Comparison of ENCODE assay signal across 1 cellular context in genomic region chr1:112674440-112674985, GRCh38.
TF ChIP-seq lines count a peak whose summit lies in the region.

MOV10 (plus strand) TSS chr1:112674659; CDS start chr1:112674913, 254 bp downstream.

TF ChIP-seq in GM12878, 131 proteins besides CTCF, POLR2A, EP300 and RAD21 (continued from another document and continues in another):
- TF ChIP-seq PBX3 (IDR thresholded peaks at IDR 0.05; ENCODE audit: insufficient replicate concordance, low read depth, low read length) = no peak
- no peak for TF ChIP-seq TARDBP (IDR thresholded peaks at IDR 0.05; ENCODE audit: borderline replicate concordance)
- no peak for TF ChIP-seq ZBTB40 (IDR thresholded peaks at IDR 0.05; ENCODE audit: borderline replicate concordance)
- no peak for TF ChIP-seq FOS (IDR thresholded peaks at IDR 0.05; ENCODE audit: borderline replicate concordance, extremely low read depth, insufficient read length)
- TF ChIP-seq PRDM15 (CRISPR knock-in tag; IDR thresholded peaks at IDR 0.05) = no peak
- TF ChIP-seq MTA2 (IDR thresholded peaks at IDR 0.05; ENCODE audit: low read depth) = peak; percentile 65; the same call in 1 of the 2 replicates
- TF ChIP-seq POLR2AphosphoS5 (IDR thresholded peaks at IDR 0.05; ENCODE audit: low read length) = peak; percentile 72; the same call in 1 of the 2 replicates
- no peak for TF ChIP-seq ZBTB4 (CRISPR knock-in tag; IDR thresholded peaks at IDR 0.05)
- no peak for TF ChIP-seq SP1 (IDR thresholded peaks at IDR 0.05; ENCODE audit: low read depth, low read length)
- no peak for TF ChIP-seq SREBF1 (IDR thresholded peaks at IDR 0.05; ENCODE audit: low read length)
- no peak for TF ChIP-seq ZBTB11 (CRISPR knock-in tag; IDR thresholded peaks at IDR 0.05)
- peak; percentile 43; the same call in 1 of the 2 replicates for TF ChIP-seq CBFB (IDR thresholded peaks at IDR 0.05; ENCODE audit: low read depth)
- TF ChIP-seq SUPT20H (IDR thresholded peaks at IDR 0.05; ENCODE audit: borderline replicate concordance, control insufficient read depth, low read depth, low read length) = no peak
- TF ChIP-seq RUNX3 (IDR thresholded peaks at IDR 0.05; ENCODE audit: low read length) = no peak; the same call in 1 of the 2 replicates
- TF ChIP-seq HDGF (IDR thresholded peaks at IDR 0.05) = peak; percentile 73; the same call in 1 of the 2 replicates
- TF ChIP-seq E2F4 (IDR thresholded peaks at IDR 0.05; ENCODE audit: low read depth, low read length) = no peak
- TF ChIP-seq BMI1 (IDR thresholded peaks at IDR 0.05; ENCODE audit: borderline replicate concordance) = no peak
- no peak for TF ChIP-seq E2F8 (IDR thresholded peaks at IDR 0.05; ENCODE audit: low read depth, partially characterized antibody)
- TF ChIP-seq NR2C1 (IDR thresholded peaks at IDR 0.05) = no peak
- TF ChIP-seq YBX1 (IDR thresholded peaks at IDR 0.05) = no peak
- 0 out of 2 replicates have a peak, but pooled peaks have one; percentile 9 for TF ChIP-seq CREM (IDR thresholded peaks at IDR 0.05; ENCODE audit: low read depth)
- TF ChIP-seq ASH2L (IDR thresholded peaks at IDR 0.05; ENCODE audit: borderline replicate concordance, low read depth) = no peak
- TF ChIP-seq SMARCA5 (IDR thresholded peaks at IDR 0.05) = no peak
- TF ChIP-seq NR2F1 (conservative IDR thresholded peaks at IDR 0.05) = peak; percentile 83
- TF ChIP-seq SMAD5 (IDR thresholded peaks at IDR 0.05; ENCODE audit: low read depth) = no peak
- no peak for TF ChIP-seq USF2 (IDR thresholded peaks at IDR 0.05; ENCODE audit: borderline replicate concordance, low read depth, low read length)
- TF ChIP-seq ESRRA (IDR thresholded peaks at IDR 0.05; ENCODE audit: low read length) = no peak
- TF ChIP-seq NR2C2 (IDR thresholded peaks at IDR 0.05; ENCODE audit: borderline replicate concordance, control insufficient read depth, insufficient read length, low read depth) = no peak
- TF ChIP-seq BCL11A (IDR thresholded peaks at IDR 0.05; ENCODE audit: low read depth, low read length) = no peak
- no peak; the same call in 1 of the 2 replicates for TF ChIP-seq NFIC (IDR thresholded peaks at IDR 0.05; ENCODE audit: low read depth, low read length)
- TF ChIP-seq FOXK2 (IDR thresholded peaks at IDR 0.05) = no peak
- TF ChIP-seq SIN3A (IDR thresholded peaks at IDR 0.05; ENCODE audit: low read depth, low read length) = no peak; the same call in 1 of the 2 replicates
- TF ChIP-seq NRF1 (conservative IDR thresholded peaks at IDR 0.05; ENCODE audit: low read depth, low read length) = no peak
- peak; percentile 68; the same call in 1 of the 2 replicates for TF ChIP-seq RBBP5 (conservative IDR thresholded peaks at IDR 0.05)
- TF ChIP-seq IRF5 (IDR thresholded peaks at IDR 0.05; ENCODE audit: borderline replicate concordance) = no peak
- no peak for TF ChIP-seq JUND (IDR thresholded peaks at IDR 0.05; ENCODE audit: low read depth, low read length)
- peak; percentile 84 for TF ChIP-seq SMAD1 (IDR thresholded peaks at IDR 0.05; ENCODE audit: low read depth, partially characterized antibody)
- no peak for TF ChIP-seq ZNF217 (IDR thresholded peaks at IDR 0.05)
